22 cellular contexts compared by ENCODE assay signal in the genomic region with DNA sequence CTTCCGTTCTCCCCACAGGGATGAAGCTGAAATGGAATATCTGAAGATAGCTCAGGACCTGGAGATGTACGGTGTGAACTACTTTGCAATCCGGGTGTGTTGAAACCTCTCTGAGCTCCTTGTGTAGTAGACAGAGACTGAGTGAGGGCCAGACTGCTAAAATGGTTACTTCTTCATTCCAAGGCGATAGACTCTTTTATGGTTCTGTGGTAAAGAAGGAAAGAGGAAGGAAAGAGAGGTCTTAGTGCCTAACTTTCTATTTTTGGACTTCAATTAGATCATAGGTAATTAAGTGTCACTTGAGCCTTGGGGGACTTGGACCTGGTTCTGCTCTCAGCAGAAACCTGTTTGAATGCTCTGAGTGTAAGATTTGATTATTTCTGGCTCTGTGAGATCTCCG. TPM values are rescaled to one million over a fixed set of nuclear protein-coding genes. Genes with fewer than 3 reads are reported as not detected.
DNase-seq lines count a peak whose midpoint lies in the region; ATAC-seq and TF ChIP-seq lines count a peak whose summit lies in the region.
"Had no signal": no experiment of that assay in that cellular context is flagged by ENCODE, and none has a peak within 500 bp of the region (broad histone marks: within the 10 kb centered on the region; RNA-seq: fewer than 3 reads in every experiment).

No MANE protein-coding gene starts in this region.

- no peak for ATAC-seq in activated T-helper 17 cell treated with anti-CD3 and anti-CD28 coated beads, Interleukin-2, amount 50 U/mL, for 72 hours (replicated peaks)
- ATAC-seq: esophagus mucosa had no signal

- no peak overlapping the region for H3K14ac ChIP-seq in trophoblast cell (ENCODE audit: low read length)

- H3K4me1 ChIP-seq in trophoblast cell (ENCODE audit: control insufficient read depth in 1 of 2, insufficient read depth in 2 of 2, low read length in 2 of 2), result no peaks in the 10 kb centered on the region
- H3K4me1 ChIP-seq: right lobe of liver had no signal

- H3K4me1 Mint-ChIP-seq in activated T-helper 17 cell treated with anti-CD3 and anti-CD28 coated beads, Interleukin-2, amount 50 U/mL, for 72 hours, result no peaks in the 10 kb centered on the region
- H3K4me1 Mint-ChIP-seq: neural crest cell had no signal

- H3K79me1 ChIP-seq in trophoblast cell (ENCODE audit: low read length), result no peaks in the 10 kb centered on the region

- peak overlapping the region; percentile 32 for H4K12ac ChIP-seq in trophoblast cell (ENCODE audit: low read depth, low read length)

- H3K23ac ChIP-seq in trophoblast cell (ENCODE audit: low read length), result no peak overlapping the region

- H3K36me3 Mint-ChIP-seq in activated T-helper 17 cell treated with anti-CD3 and anti-CD28 coated beads, Interleukin-2, amount 50 U/mL, for 72 hours (ENCODE audit: low read depth), result peaks cover 60% of the 10 kb centered on the region

- in situ Hi-C loops in GM13976 (cut with MboI; ENCODE audit: low sequenced_read_pairs, unreplicated experiment), result no loop called here

- H3K4ac ChIP-seq in trophoblast cell (ENCODE audit: low read depth, low read length), result no peak overlapping the region

- H3K4me2 ChIP-seq in trophoblast cell (ENCODE audit: low read length), result no peak overlapping the region

- no peak overlapping the region for H2BK120ac ChIP-seq in trophoblast cell (ENCODE audit: insufficient read depth, low read length, poor library complexity)

- H2AK5ac ChIP-seq in trophoblast cell (ENCODE audit: low read length), result no peak overlapping the region

- no peak overlapping the region for H2BK12ac ChIP-seq in trophoblast cell (ENCODE audit: low read length)

- peak overlapping the region; percentile 14 for H3K27ac Mint-ChIP-seq in activated T-helper 17 cell treated with anti-CD3 and anti-CD28 coated beads, Interleukin-2, amount 50 U/mL, for 72 hours
- H3K27ac Mint-ChIP-seq: activated CD4-positive, alpha-beta T cell treated with anti-CD3 and anti-CD28 coated beads, Interleukin-2, amount 10 ng/mL, durations not matched to agents 7 days and 5 days; activated naive CD4-positive, alpha-beta T cell treated with anti-CD3 and anti-CD28 coated beads, Interleukin-2, amount 50 U/mL, for 24 hours had no signal

- no peak overlapping the region for H2AFZ ChIP-seq in trophoblast cell (ENCODE audit: insufficient read depth, low read length, poor library complexity)

- no peak overlapping the region for H3K4me3 Mint-ChIP-seq in activated T-helper 17 cell treated with anti-CD3 and anti-CD28 coated beads, Interleukin-2, amount 50 U/mL, for 72 hours
- H3K4me3 Mint-ChIP-seq: activated CD4-positive, alpha-beta T cell treated with anti-CD3 and anti-CD28 coated beads, Interleukin-2, amount 10 ng/mL, durations not matched to agents 7 days and 5 days; activated naive CD4-positive, alpha-beta T cell treated with anti-CD3 and anti-CD28 coated beads, Interleukin-2, amount 50 U/mL, for 24 hours; neural crest cell had no signal

- DNase-seq in CD1c-positive myeloid dendritic cell (ENCODE audit: extremely low spot score) (peak; percentile 64), MV-4-11 (lab: John Stamatoyannopoulos, UW) (peak; percentile 97), trophoblast cell (peak in 1 of 2 donors; percentile 5), GM13976 (ENCODE audit: low spot score) (no peak), NCI-H128 (lab: John Stamatoyannopoulos, UW; ENCODE audit: unreplicated experiment) (no peak), middle frontal gyrus (ENCODE audit: extremely low spot score, low spot score) (no peak), DMS79 treated with DMSO at 0.1 percent for 48 hours (lab: John Stamatoyannopoulos, UW) (no peak)
- DNase-seq: activated CD4-positive, alpha-beta T cell treated with anti-CD3 and anti-CD28 coated beads, Interleukin-2, amount 10 ng/mL, durations not matched to agents 7 days and 5 days; activated T-cell treated with anti-CD3 and anti-CD28 coated beads for 4 hours; brain microvascular endothelial cell; dermis blood vessel endothelial cell; glutamatergic neuron; IMR-90; mesendoderm; NK-92 treated with Interleukin-12 subunit alpha and Interleukin-12 subunit beta, amount 100 ng/mL, for 24 hours; right lobe of liver; SHP77; T-helper 9 cell had no signal

- H3K9ac ChIP-seq in trophoblast cell (ENCODE audit: low read length), result no peak overlapping the region

- H3K79me2 ChIP-seq in trophoblast cell (ENCODE audit: control insufficient read depth, insufficient read depth, low read length, poor library complexity), result no peaks in the 10 kb centered on the region

- no peaks in the 10 kb centered on the region for H3K27me3 ChIP-seq in trophoblast cell (ENCODE audit: insufficient read depth, low read length)
- H3K27me3 ChIP-seq: brain microvascular endothelial cell, right lobe of liver had no signal

- no peak overlapping the region for H2BK5ac ChIP-seq in trophoblast cell (ENCODE audit: low read depth, low read length, poor library complexity)

- H3K9me3 ChIP-seq in trophoblast cell (ENCODE audit: insufficient read depth, low read depth, low read length), result no peaks in the 10 kb centered on the region
- H3K9me3 ChIP-seq: right lobe of liver had no signal

- no CpG with 5 or more reads among the region's 5 CpGs for WGBS in trophoblast cell (ENCODE audit: extremely low coverage, insufficient coverage, insufficient read length)

- H3K27ac ChIP-seq in trophoblast cell (ENCODE audit: low read depth, low read length), result no peak overlapping the region
- H3K27ac ChIP-seq: brain microvascular endothelial cell, right lobe of liver had no signal

- no peaks in the 10 kb centered on the region for H3K27me3 Mint-ChIP-seq in activated T-helper 17 cell treated with anti-CD3 and anti-CD28 coated beads, Interleukin-2, amount 50 U/mL, for 72 hours
- H3K27me3 Mint-ChIP-seq: activated CD4-positive, alpha-beta T cell treated with anti-CD3 and anti-CD28 coated beads, Interleukin-2, amount 10 ng/mL, durations not matched to agents 7 days and 5 days; activated naive CD4-positive, alpha-beta T cell treated with anti-CD3 and anti-CD28 coated beads, Interleukin-2, amount 50 U/mL, for 24 hours had no signal

- no peaks in the 10 kb centered on the region for H3K9me3 Mint-ChIP-seq in activated T-helper 17 cell treated with anti-CD3 and anti-CD28 coated beads, Interleukin-2, amount 50 U/mL, for 72 hours
- H3K9me3 Mint-ChIP-seq: activated CD4-positive, alpha-beta T cell treated with anti-CD3 and anti-CD28 coated beads, Interleukin-2, amount 10 ng/mL, durations not matched to agents 7 days and 5 days; activated naive CD4-positive, alpha-beta T cell treated with anti-CD3 and anti-CD28 coated beads, Interleukin-2, amount 50 U/mL, for 24 hours; neural crest cell had no signal

- no peak overlapping the region for H4K91ac ChIP-seq in trophoblast cell (ENCODE audit: low read depth, low read length)

- no peak overlapping the region for H3K4me3 ChIP-seq in trophoblast cell (ENCODE audit: low read depth, low read length)
- H3K4me3 ChIP-seq: right lobe of liver had no signal

- no peak for TF ChIP-seq CTCF in GM13976 (IDR thresholded peaks at IDR 0.05; ENCODE audit: borderline replicate concordance, control extremely low read depth, extremely low read depth, insufficient read depth, missing control alignments)

- H4K8ac ChIP-seq in trophoblast cell (ENCODE audit: low read depth, low read length), result no peak overlapping the region

- peaks cover 4 to 5% of the 10 kb centered on the region in 2 experiments for H3K36me3 ChIP-seq in trophoblast cell (ENCODE audit: control insufficient read depth in 1 of 2, insufficient read depth in 2 of 2, low read length in 2 of 2)

- no peak overlapping the region for H3K18ac ChIP-seq in trophoblast cell (ENCODE audit: low read length)

RNA-seq across cellular contexts. Expression of a gene that starts 54.7 kb away (rescaled TPM):
- total RNA-seq in activated T-helper 17 cell treated with anti-CD3 and anti-CD28 coated beads, Interleukin-2, amount 50 U/mL, for 72 hours, result 10 to 100 TPM; 28.5 to 59.9 TPM
- 9.8 and 10.0 TPM in 2 replicates for polyA plus RNA-seq in trophoblast cell (2013)

Comparison
In these comparisons a context has a peak if more than half of its experiments do, and no peak if none do; other contexts are left out.
1. DNase-seq: peak in CD1c-positive myeloid dendritic cell (single experiment) and MV-4-11 (single experiment); none in GM13976 (single experiment), NCI-H128 (single experiment), middle frontal gyrus (single experiment) and DMS79 treated with DMSO at 0.1 percent for 48 hours (single experiment).